ENCODE assay signal across 12 cellular contexts in the genomic region with DNA sequence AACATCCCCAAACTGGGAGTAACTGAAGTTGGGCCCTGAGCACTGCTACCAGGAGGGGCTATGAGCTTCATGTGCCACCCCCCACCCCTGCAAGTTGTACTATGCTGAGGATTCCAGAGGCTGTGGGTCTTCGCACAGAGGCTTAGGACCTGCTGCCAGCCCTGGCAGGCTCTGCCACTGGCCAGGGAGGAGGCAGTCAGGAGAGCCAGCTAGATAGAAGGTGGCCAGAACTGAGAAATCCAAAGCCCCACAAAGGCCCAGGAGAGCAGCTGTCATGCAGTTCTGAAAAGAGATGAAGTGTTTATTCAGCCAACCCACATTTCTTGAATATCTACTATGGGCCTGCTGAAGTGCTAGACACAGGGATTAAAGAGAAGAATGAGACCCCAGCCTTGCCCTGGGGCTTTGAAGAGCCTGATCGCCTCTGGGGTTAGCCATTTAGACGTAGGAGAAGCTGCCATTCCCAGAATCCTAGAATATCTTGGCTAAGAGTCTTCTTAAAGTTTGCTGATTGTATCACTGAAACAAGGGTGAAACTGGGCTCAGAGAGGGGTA. TPM values are rescaled to one million over a fixed set of nuclear protein-coding genes. Genes with fewer than 3 reads are reported as not detected.
A peak's percentile ranks its signal among the peaks of the same experiment; 100 is the strongest.
DNase-seq lines count a peak whose midpoint lies in the region; ATAC-seq, FAIRE-seq and TF ChIP-seq lines count a peak whose summit lies in the region.
"Had no signal": no experiment of that assay in that cellular context is flagged by ENCODE, and none has a peak within 500 bp of the region (broad histone marks: within the 10 kb centered on the region; RNA-seq: fewer than 3 reads in every experiment).

No MANE protein-coding gene starts in this region.

- CTCF ChIA-PET in activated naive CD4-positive, alpha-beta T cell treated with anti-CD3 and anti-CD28 coated beads, Interleukin-2, amount 10 ng/mL, durations not matched to agents 7 days and 5 days (lab: Charles Lee), result interaction anchor here (1.3 to 9.4 kb wide), 6 partner anchors 9 to 256 kb away, joined by 3 to 71 read pairs (median 8); partner anchors contain the start of genes CDC26 and PRPF4
- CTCF ChIA-PET in activated CD8-positive, alpha-beta T cell treated with anti-CD3 and anti-CD28 coated beads for 36 hours (lab: Charles Lee), result interaction anchor here (0.9 to 8.8 kb wide), 11 partner anchors 8 to 257 kb away, joined by 3 to 91 read pairs (median 7); partner anchors contain the start of genes C9orf43, CDC26, POLE3 and PRPF4
- CTCF ChIA-PET in HepG2 (lab: Yijun Ruan, JAX; ENCODE audit: low intra/inter-chr PET ratio, low total read pairs), result no interaction called here

- no peaks in the 10 kb centered on the region for H3K9me3 Mint-ChIP-seq in activated naive CD4-positive, alpha-beta T cell treated with anti-CD3 and anti-CD28 coated beads, Interleukin-2, amount 10 ng/mL, durations not matched to agents 7 days and 5 days
- no peaks in the 10 kb centered on the region for H3K9me3 Mint-ChIP-seq in activated CD8-positive, alpha-beta T cell treated with anti-CD3 and anti-CD28 coated beads for 36 hours
- H3K9me3 Mint-ChIP-seq in stimulated activated naive B cell treated with anti-CD40 and anti-IgM and Interleukin-4, amounts not matched to agents 10 μg/mL and 1 μg/mL and 100 μg/mL, for 72 hours, result no peaks in the 10 kb centered on the region

- H3K27ac ChIP-seq in HepG2 (ENCODE audit: extremely low read length, insufficient read depth, low read length), result peak overlapping the region; percentile 17
- H3K27ac ChIP-seq: thyroid gland had no signal

- no peak overlapping the region for H2AFZ ChIP-seq in HepG2 (ENCODE audit: low read length)

- no peak for TF ChIP-seq CTCF in activated CD8-positive, alpha-beta T cell treated with anti-CD3 and anti-CD28 coated beads for 36 hours (IDR thresholded peaks at IDR 0.05)
- TF ChIP-seq CTCF in HepG2 (CRISPR knock-in tag; IDR thresholded peaks at IDR 0.05), result no peak

- peaks cover 26% of the 10 kb centered on the region for H3K4me1 Mint-ChIP-seq in activated naive CD4-positive, alpha-beta T cell treated with anti-CD3 and anti-CD28 coated beads, Interleukin-2, amount 10 ng/mL, durations not matched to agents 7 days and 5 days
- H3K4me1 Mint-ChIP-seq in activated CD8-positive, alpha-beta T cell treated with anti-CD3 and anti-CD28 coated beads for 36 hours (ENCODE audit: low read depth), result peaks cover 12% of the 10 kb centered on the region
- peaks cover 19 to 38% of the 10 kb centered on the region in 2 donors for H3K4me1 Mint-ChIP-seq in stimulated activated naive B cell treated with anti-CD40 and anti-IgM and Interleukin-4, amounts not matched to agents 10 μg/mL and 1 μg/mL and 100 μg/mL, for 72 hours

- no peaks in the 10 kb centered on the region; a peak in 1 of 5 replicates for H3K27me3 ChIP-seq in HepG2 (ENCODE audit: control insufficient read depth in 1 of 2, insufficient read depth in 2 of 2, low read length in 2 of 2)
- H3K27me3 ChIP-seq: thyroid gland had no signal

- intact Hi-C loops in activated CD8-positive, alpha-beta T cell treated with anti-CD3 and anti-CD28 coated beads for 36 hours (cut with micrococcal nuclease), result no loop called here
- intact Hi-C loops in HepG2 (cut with micrococcal nuclease; ENCODE audit: unreplicated experiment), result loop anchor here (5.0 to 10.0 kb wide), 2 partner anchors 57 to 125 kb away; partner anchors contain the start of genes CDC26, PRPF4 and WDR31

- peak overlapping the region; percentile 88 for H3K4me2 ChIP-seq in HepG2 (ENCODE audit: low read depth, low read length)

- H4K20me1 ChIP-seq in HepG2 (ENCODE audit: insufficient read depth, low read length), result no peaks in the 10 kb centered on the region

- TF ChIP-seq RAD21 in HepG2 (CRISPR knock-in tag; IDR thresholded peaks at IDR 0.05), result no peak

- TF ChIP-seq EP300 in HepG2 (IDR thresholded peaks at IDR 0.05; ENCODE audit: low read depth in 2 of 2, low read length in 2 of 2) (no peak), HepG2 (CRISPR knock-in tag; IDR thresholded peaks at IDR 0.05; ENCODE audit: borderline replicate concordance) (no peak)

- WGBS in HepG2 (ENCODE audit: low lambda C conversion rate), result 87% methylated on average over 3 of the region's 3 CpGs

- H3K27me3 Mint-ChIP-seq in activated naive CD4-positive, alpha-beta T cell treated with anti-CD3 and anti-CD28 coated beads, Interleukin-2, amount 10 ng/mL, durations not matched to agents 7 days and 5 days, result peaks cover 3% of the 10 kb centered on the region
- no peaks in the 10 kb centered on the region for H3K27me3 Mint-ChIP-seq in activated CD8-positive, alpha-beta T cell treated with anti-CD3 and anti-CD28 coated beads for 36 hours
- no peaks in the 10 kb centered on the region for H3K27me3 Mint-ChIP-seq in stimulated activated naive B cell treated with anti-CD40 and anti-IgM and Interleukin-4, amounts not matched to agents 10 μg/mL and 1 μg/mL and 100 μg/mL, for 72 hours

- POLR2A ChIA-PET in activated CD8-positive, alpha-beta T cell treated with anti-CD3 and anti-CD28 coated beads for 36 hours (lab: Charles Lee), result interaction anchor here (1.1 to 4.6 kb wide), 3 partner anchors 10 to 124 kb away, joined by 3 to 45 read pairs (median 4); partner anchors contain the start of genes C9orf43, CDC26, POLE3 and PRPF4
- POLR2A ChIA-PET in HepG2 (lab: Yijun Ruan, JAX), result interaction anchor here (1.3 to 3.1 kb wide), 7 partner anchors 10 to 125 kb away, joined by 3 to 50 read pairs (median 7); partner anchors contain the start of genes C9orf43, CDC26, HDHD3 and POLE3

- no peaks in the 10 kb centered on the region for H3K36me3 ChIP-seq in HepG2 (replicated peaks in 1 of 2; ENCODE audit: control insufficient read depth in 1 of 2, insufficient read depth in 2 of 2, low read length in 2 of 2)
- H3K36me3 ChIP-seq: thyroid gland had no signal

- TF ChIP-seq POLR2A in HepG2 (IDR thresholded peaks at IDR 0.05; ENCODE audit: insufficient read depth in 1 of 2, low read depth in 2 of 2, low read length in 2 of 2), result no peak

- ATAC-seq in activated CD8-positive, alpha-beta T cell treated with anti-CD3 and anti-CD28 coated beads for 36 hours, result no peak
- no peak for ATAC-seq in HepG2
- ATAC-seq in stimulated activated naive B cell treated with anti-CD40 and anti-IgM and Interleukin-4, amounts not matched to agents 10 μg/mL and 1 μg/mL and 100 μg/mL, for 72 hours (replicated peaks), result no peak
- ATAC-seq in HG03469 (IDR thresholded peaks at IDR 0.05; ENCODE audit: unreplicated experiment), result no peak
- ATAC-seq in GM18870 (IDR thresholded peaks at IDR 0.05; ENCODE audit: unreplicated experiment), result no peak

- H3K4me3 Mint-ChIP-seq in activated naive CD4-positive, alpha-beta T cell treated with anti-CD3 and anti-CD28 coated beads, Interleukin-2, amount 10 ng/mL, durations not matched to agents 7 days and 5 days, result peak overlapping the region; percentile 94
- peak overlapping the region; percentile 91 for H3K4me3 Mint-ChIP-seq in activated CD8-positive, alpha-beta T cell treated with anti-CD3 and anti-CD28 coated beads for 36 hours
- H3K4me3 Mint-ChIP-seq in stimulated activated naive B cell treated with anti-CD40 and anti-IgM and Interleukin-4, amounts not matched to agents 10 μg/mL and 1 μg/mL and 100 μg/mL, for 72 hours, result peak overlapping the region; percentile 54 to 89

- no peak for DNase-seq in activated naive CD4-positive, alpha-beta T cell treated with anti-CD3 and anti-CD28 coated beads, Interleukin-2, amount 10 ng/mL, durations not matched to agents 7 days and 5 days
- no peak for DNase-seq in activated naive CD4-positive, alpha-beta T cell treated with Interleukin-2 at 50 U/mL for 16 hours
- no peak for DNase-seq in activated CD8-positive, alpha-beta T cell treated with anti-CD3 and anti-CD28 coated beads for 36 hours
- DNase-seq in HepG2 (ENCODE audit: low spot score) (no peak), middle frontal gyrus (ENCODE audit: extremely low spot score, low spot score) (no peak)
- DNase-seq in stimulated activated naive B cell treated with anti-CD40 and anti-IgM and Interleukin-4, amounts not matched to agents 10 μg/mL and 1 μg/mL and 100 μg/mL, for 72 hours, result no peak
- DNase-seq: anterior cingulate cortex, hippocampal formation, NCI-H1417, thyroid gland had no signal

- peaks cover 5% of the 10 kb centered on the region for H3K36me3 Mint-ChIP-seq in activated naive CD4-positive, alpha-beta T cell treated with anti-CD3 and anti-CD28 coated beads, Interleukin-2, amount 10 ng/mL, durations not matched to agents 7 days and 5 days
- no peaks in the 10 kb centered on the region for H3K36me3 Mint-ChIP-seq in activated CD8-positive, alpha-beta T cell treated with anti-CD3 and anti-CD28 coated beads for 36 hours (ENCODE audit: low read depth)
- H3K36me3 Mint-ChIP-seq in stimulated activated naive B cell treated with anti-CD40 and anti-IgM and Interleukin-4, amounts not matched to agents 10 μg/mL and 1 μg/mL and 100 μg/mL, for 72 hours, result peaks cover 8 to 11% of the 10 kb centered on the region in 2 donors

- no peak overlapping the region for H3K27ac Mint-ChIP-seq in activated naive CD4-positive, alpha-beta T cell treated with anti-CD3 and anti-CD28 coated beads, Interleukin-2, amount 10 ng/mL, durations not matched to agents 7 days and 5 days
- no peak overlapping the region for H3K27ac Mint-ChIP-seq in activated CD8-positive, alpha-beta T cell treated with anti-CD3 and anti-CD28 coated beads for 36 hours
- peak overlapping the region; percentile 59 for H3K27ac Mint-ChIP-seq in stimulated activated naive B cell treated with anti-CD40 and anti-IgM and Interleukin-4, amounts not matched to agents 10 μg/mL and 1 μg/mL and 100 μg/mL, for 72 hours

- in situ Hi-C loops in HepG2 (cut with HindIII; ENCODE audit: extremely low pct_ligation_motif_present, low pct_unique_long_range_greater_than_20kb), result loop anchor here (5.0 kb wide), 1 partner anchor 47 kb away; no protein-coding TSS in a partner anchor

- H3K4me1 ChIP-seq in HepG2 (ENCODE audit: insufficient read depth, low read length), result peaks cover 63% of the 10 kb centered on the region

- H3K9me3 ChIP-seq in HepG2 (ENCODE audit: low read length), result no peaks in the 10 kb centered on the region
- H3K9me3 ChIP-seq: thyroid gland had no signal

- H3K79me2 ChIP-seq in HepG2 (ENCODE audit: insufficient read depth, low read length), result peaks cover 28% of the 10 kb centered on the region

- H3K4me3 ChIP-seq in HepG2 (replicated peaks in 1 of 3; ENCODE audit: insufficient read depth in 1 of 3, low read depth in 2 of 3, low read length in 3 of 3), result peak overlapping the region; percentile 73 to 91 (median 86)

- peak overlapping the region; percentile 82 for H3K9ac ChIP-seq in HepG2 (ENCODE audit: insufficient read depth, low read depth, low read length)

- no peak for FAIRE-seq in HepG2 (lab: Jason Lieb, UNC)

- no TSS peak for BruUV-seq in HepG2 (replicated peaks; lab: Mats Ljungman, UMichigan)

RNA-seq across cellular contexts. Expression of gene ALAD, which starts 1.4 kb away (rescaled TPM):
- 10 to 100 TPM; 16.2 to 16.3 TPM for total RNA-seq in activated CD8-positive, alpha-beta T cell treated with anti-CD3 and anti-CD28 coated beads for 36 hours
- total RNA-seq in HepG2 (2016; rRNA removed; fragmentation: Illumina TruSeq; extraction: Trizol), result 21.8 and 23.0 TPM in 2 replicates
- 5.0 and 5.9 TPM in 2 replicates for total RNA-seq in HepG2 (2016; cell fraction: cytosol; rRNA removed; fragmentation: Illumina TruSeq; extraction: Trizol; ENCODE audit: low read depth)
- total RNA-seq in HepG2 (2016; cell fraction: insoluble cytoplasmic fraction; rRNA removed; fragmentation: Illumina TruSeq; extraction: Trizol), result 21.5 and 22.8 TPM in 2 replicates
- 9.1 and 9.2 TPM in 2 replicates for total RNA-seq in HepG2 (2016; cell fraction: membrane; rRNA removed; fragmentation: Illumina TruSeq; extraction: Trizol)
- total RNA-seq in HepG2 (2016; cell fraction: nucleus; rRNA removed; fragmentation: Illumina TruSeq; extraction: Trizol), result 16.1 and 20.0 TPM in 2 replicates
- 30.1 and 40.5 TPM in 2 replicates for polyA plus RNA-seq in HepG2 (2011; rRNA removed)
- 15.7 and 16.1 TPM in 2 replicates for polyA plus RNA-seq in HepG2 (2011; cell fraction: cytosol; rRNA removed)
- 75.9 and 98.7 TPM in 2 replicates for polyA plus RNA-seq in HepG2 (2011; cell fraction: nucleus; rRNA removed)
- 48.3 and 58.9 TPM in 2 replicates for polyA plus RNA-seq in HepG2 (2012)
- polyA plus RNA-seq in HepG2 (2016; cell fraction: cytosol; fragmentation: Illumina TruSeq; extraction: Trizol; ENCODE audit: low read depth), result 6.7 and 7.3 TPM in 2 replicates
- 21.4 and 28.7 TPM in 2 replicates for polyA plus RNA-seq in HepG2 (2016; cell fraction: insoluble cytoplasmic fraction; fragmentation: Illumina TruSeq; extraction: Trizol; ENCODE audit: low read depth)
- 8.7 and 9.0 TPM in 2 replicates for polyA plus RNA-seq in HepG2 (2016; cell fraction: membrane; fragmentation: Illumina TruSeq; extraction: Trizol; ENCODE audit: low read depth)
- 44.4 and 47.1 TPM in 2 replicates for polyA plus RNA-seq in HepG2 (2016; cell fraction: nucleus; fragmentation: Illumina TruSeq; extraction: Trizol; ENCODE audit: insufficient read depth, low read depth)
- 22.4 and 56.5 TPM in 2 replicates for polyA minus RNA-seq in HepG2 (2011; rRNA and poly(A)+ RNA removed; ENCODE audit: low replicate concordance)
- polyA minus RNA-seq in HepG2 (2011; cell fraction: cytosol; rRNA and poly(A)+ RNA removed), result 9.6 and 11.1 TPM in 2 replicates
- polyA minus RNA-seq in HepG2 (2011; cell fraction: nucleus; rRNA and poly(A)+ RNA removed), result 31.4 and 34.3 TPM in 2 replicates

RNA-seq across cellular contexts. Expression of gene POLE3, which starts 10.8 kb away (rescaled TPM):
- 10 to 100 TPM; 49.0 to 50.9 TPM for total RNA-seq in activated CD8-positive, alpha-beta T cell treated with anti-CD3 and anti-CD28 coated beads for 36 hours
- total RNA-seq in HepG2 (2016; rRNA removed; fragmentation: Illumina TruSeq; extraction: Trizol), result 77.2 and 93.1 TPM in 2 replicates
- 16.4 and 16.7 TPM in 2 replicates for total RNA-seq in HepG2 (2016; cell fraction: cytosol; rRNA removed; fragmentation: Illumina TruSeq; extraction: Trizol; ENCODE audit: low read depth)
- total RNA-seq in HepG2 (2016; cell fraction: insoluble cytoplasmic fraction; rRNA removed; fragmentation: Illumina TruSeq; extraction: Trizol), result 79.2 and 96.3 TPM in 2 replicates
- 47.2 and 48.0 TPM in 2 replicates for total RNA-seq in HepG2 (2016; cell fraction: membrane; rRNA removed; fragmentation: Illumina TruSeq; extraction: Trizol)
- total RNA-seq in HepG2 (2016; cell fraction: nucleus; rRNA removed; fragmentation: Illumina TruSeq; extraction: Trizol), result 34.4 and 38.5 TPM in 2 replicates
- 25.9 and 36.0 TPM in 2 replicates for polyA plus RNA-seq in HepG2 (2011; rRNA removed)
- 23.9 and 28.7 TPM in 2 replicates for polyA plus RNA-seq in HepG2 (2011; cell fraction: cytosol; rRNA removed)
- 30.3 and 34.7 TPM in 2 replicates for polyA plus RNA-seq in HepG2 (2011; cell fraction: nucleus; rRNA removed)
- polyA plus RNA-seq in HepG2 (2012), result 17.9 and 29.2 TPM in 2 replicates
- 15.0 and 17.3 TPM in 2 replicates for polyA plus RNA-seq in HepG2 (2016; cell fraction: cytosol; fragmentation: Illumina TruSeq; extraction: Trizol; ENCODE audit: low read depth)
- polyA plus RNA-seq in HepG2 (2016; cell fraction: insoluble cytoplasmic fraction; fragmentation: Illumina TruSeq; extraction: Trizol; ENCODE audit: low read depth), result 103 and 111 TPM in 2 replicates
- polyA plus RNA-seq in HepG2 (2016; cell fraction: membrane; fragmentation: Illumina TruSeq; extraction: Trizol; ENCODE audit: low read depth), result 40.3 and 43.4 TPM in 2 replicates
- polyA plus RNA-seq in HepG2 (2016; cell fraction: nucleus; fragmentation: Illumina TruSeq; extraction: Trizol; ENCODE audit: insufficient read depth, low read depth), result 75.6 and 79.1 TPM in 2 replicates
- polyA minus RNA-seq in HepG2 (2011; rRNA and poly(A)+ RNA removed; ENCODE audit: low replicate concordance), result 17.7 and 85.1 TPM in 2 replicates
- polyA minus RNA-seq in HepG2 (2011; cell fraction: cytosol; rRNA and poly(A)+ RNA removed), result 7.1 and 10.4 TPM in 2 replicates
- 12.1 and 14.3 TPM in 2 replicates for polyA minus RNA-seq in HepG2 (2011; cell fraction: nucleus; rRNA and poly(A)+ RNA removed)

RNA-seq across cellular contexts. Expression of gene C9orf43, which starts 10.8 kb away (rescaled TPM):
- under 1 TPM; 0.74 to 0.83 TPM for total RNA-seq in activated CD8-positive, alpha-beta T cell treated with anti-CD3 and anti-CD28 coated beads for 36 hours
- 0.18 and 0.31 TPM in 2 replicates for total RNA-seq in HepG2 (2016; rRNA removed; fragmentation: Illumina TruSeq; extraction: Trizol)
- 1.0 and 1.1 TPM in 2 replicates for total RNA-seq in HepG2 (2016; cell fraction: cytosol; rRNA removed; fragmentation: Illumina TruSeq; extraction: Trizol; ENCODE audit: low read depth)
- total RNA-seq in HepG2 (2016; cell fraction: insoluble cytoplasmic fraction; rRNA removed; fragmentation: Illumina TruSeq; extraction: Trizol), result 0.22 and 0.30 TPM in 2 replicates
- total RNA-seq in HepG2 (2016; cell fraction: membrane; rRNA removed; fragmentation: Illumina TruSeq; extraction: Trizol), result 0.86 and 1.2 TPM in 2 replicates
- 0.31 and 0.34 TPM in 2 replicates for total RNA-seq in HepG2 (2016; cell fraction: nucleus; rRNA removed; fragmentation: Illumina TruSeq; extraction: Trizol)
- 0.14 and 0.24 TPM in 2 replicates for polyA plus RNA-seq in HepG2 (2011; rRNA removed)
- polyA plus RNA-seq in HepG2 (2011; cell fraction: cytosol; rRNA removed), result 0.13 and 0.21 TPM in 2 replicates
- 0.13 and 0.16 TPM in 2 replicates for polyA plus RNA-seq in HepG2 (2011; cell fraction: nucleus; rRNA removed)
- 0.16 and 0.21 TPM in 2 replicates for polyA plus RNA-seq in HepG2 (2012)
- 0.17 and 0.55 TPM in 2 replicates for polyA plus RNA-seq in HepG2 (2016; cell fraction: cytosol; fragmentation: Illumina TruSeq; extraction: Trizol; ENCODE audit: low read depth)
- polyA plus RNA-seq in HepG2 (2016; cell fraction: insoluble cytoplasmic fraction; fragmentation: Illumina TruSeq; extraction: Trizol; ENCODE audit: low read depth), result 0.55 and 0.64 TPM in 2 replicates
- 0.66 and 0.74 TPM in 2 replicates for polyA plus RNA-seq in HepG2 (2016; cell fraction: membrane; fragmentation: Illumina TruSeq; extraction: Trizol; ENCODE audit: low read depth)
- polyA plus RNA-seq in HepG2 (2016; cell fraction: nucleus; fragmentation: Illumina TruSeq; extraction: Trizol; ENCODE audit: insufficient read depth, low read depth), result 0.22 and 0.23 TPM in 2 replicates
- 0.46 and 3.7 TPM in 2 replicates for polyA minus RNA-seq in HepG2 (2011; rRNA and poly(A)+ RNA removed; ENCODE audit: low replicate concordance)
- 0.26 and 0.30 TPM in 2 replicates for polyA minus RNA-seq in HepG2 (2011; cell fraction: cytosol; rRNA and poly(A)+ RNA removed)
- polyA minus RNA-seq in HepG2 (2011; cell fraction: nucleus; rRNA and poly(A)+ RNA removed), result 0.77 and 0.99 TPM in 2 replicates

RNA-seq across cellular contexts. Expression of gene HDHD3, which starts 22.9 kb away (rescaled TPM):
- 10 to 100 TPM; 11.6 to 13.3 TPM for total RNA-seq in activated CD8-positive, alpha-beta T cell treated with anti-CD3 and anti-CD28 coated beads for 36 hours
- 23.0 and 23.1 TPM in 2 replicates for total RNA-seq in HepG2 (2016; rRNA removed; fragmentation: Illumina TruSeq; extraction: Trizol)
- total RNA-seq in HepG2 (2016; cell fraction: cytosol; rRNA removed; fragmentation: Illumina TruSeq; extraction: Trizol; ENCODE audit: low read depth), result 9.0 and 12.1 TPM in 2 replicates
- 24.5 and 26.6 TPM in 2 replicates for total RNA-seq in HepG2 (2016; cell fraction: insoluble cytoplasmic fraction; rRNA removed; fragmentation: Illumina TruSeq; extraction: Trizol)
- total RNA-seq in HepG2 (2016; cell fraction: membrane; rRNA removed; fragmentation: Illumina TruSeq; extraction: Trizol), result 14.8 and 21.9 TPM in 2 replicates
- total RNA-seq in HepG2 (2016; cell fraction: nucleus; rRNA removed; fragmentation: Illumina TruSeq; extraction: Trizol), result 20.3 and 23.2 TPM in 2 replicates
- 38.5 and 52.1 TPM in 2 replicates for polyA plus RNA-seq in HepG2 (2011; rRNA removed)
- polyA plus RNA-seq in HepG2 (2011; cell fraction: cytosol; rRNA removed), result 42.5 and 45.1 TPM in 2 replicates
- polyA plus RNA-seq in HepG2 (2011; cell fraction: nucleus; rRNA removed), result 48.3 and 66.3 TPM in 2 replicates
- 22.4 and 28.2 TPM in 2 replicates for polyA plus RNA-seq in HepG2 (2012)
- 3.9 and 7.9 TPM in 2 replicates for polyA plus RNA-seq in HepG2 (2016; cell fraction: cytosol; fragmentation: Illumina TruSeq; extraction: Trizol; ENCODE audit: low read depth)
- polyA plus RNA-seq in HepG2 (2016; cell fraction: insoluble cytoplasmic fraction; fragmentation: Illumina TruSeq; extraction: Trizol; ENCODE audit: low read depth), result 21.1 and 26.6 TPM in 2 replicates
- polyA plus RNA-seq in HepG2 (2016; cell fraction: membrane; fragmentation: Illumina TruSeq; extraction: Trizol; ENCODE audit: low read depth), result 9.6 and 14.6 TPM in 2 replicates
- 59.1 and 62.1 TPM in 2 replicates for polyA plus RNA-seq in HepG2 (2016; cell fraction: nucleus; fragmentation: Illumina TruSeq; extraction: Trizol; ENCODE audit: insufficient read depth, low read depth)
- 23.3 and 44.1 TPM in 2 replicates for polyA minus RNA-seq in HepG2 (2011; rRNA and poly(A)+ RNA removed; ENCODE audit: low replicate concordance)
- 15.5 and 15.6 TPM in 2 replicates for polyA minus RNA-seq in HepG2 (2011; cell fraction: cytosol; rRNA and poly(A)+ RNA removed)
- polyA minus RNA-seq in HepG2 (2011; cell fraction: nucleus; rRNA and poly(A)+ RNA removed), result 18.0 and 26.0 TPM in 2 replicates

RNA-seq across cellular contexts. Expression of gene BSPRY, which starts 50.4 kb away (rescaled TPM):
- total RNA-seq in activated CD8-positive, alpha-beta T cell treated with anti-CD3 and anti-CD28 coated beads for 36 hours, result 1 to 10 TPM; 8.2 to 9.1 TPM
- 0.09 and 0.13 TPM in 2 replicates for total RNA-seq in HepG2 (2016; rRNA removed; fragmentation: Illumina TruSeq; extraction: Trizol)
- 0.09 TPM in 1 of 2 replicates, not detected in the other for total RNA-seq in HepG2 (2016; cell fraction: cytosol; rRNA removed; fragmentation: Illumina TruSeq; extraction: Trizol; ENCODE audit: low read depth)
- total RNA-seq in HepG2 (2016; cell fraction: insoluble cytoplasmic fraction; rRNA removed; fragmentation: Illumina TruSeq; extraction: Trizol), result 0.17 and 0.18 TPM in 2 replicates
- total RNA-seq in HepG2 (2016; cell fraction: membrane; rRNA removed; fragmentation: Illumina TruSeq; extraction: Trizol), result 0.06 and 0.21 TPM in 2 replicates
- total RNA-seq in HepG2 (2016; cell fraction: nucleus; rRNA removed; fragmentation: Illumina TruSeq; extraction: Trizol), result 0.19 and 0.22 TPM in 2 replicates
- 0.26 and 0.37 TPM in 2 replicates for polyA plus RNA-seq in HepG2 (2011; rRNA removed)
- polyA plus RNA-seq in HepG2 (2011; cell fraction: cytosol; rRNA removed), result 0.31 and 0.40 TPM in 2 replicates
- 0.53 and 0.57 TPM in 2 replicates for polyA plus RNA-seq in HepG2 (2011; cell fraction: nucleus; rRNA removed)
- polyA plus RNA-seq in HepG2 (2012), result 0.20 and 0.25 TPM in 2 replicates
- polyA plus RNA-seq in HepG2 (2016; cell fraction: cytosol; fragmentation: Illumina TruSeq; extraction: Trizol; ENCODE audit: low read depth), result 0.07 and 0.14 TPM in 2 replicates
- 0.10 TPM in 1 of 2 replicates, not detected in the other for polyA plus RNA-seq in HepG2 (2016; cell fraction: insoluble cytoplasmic fraction; fragmentation: Illumina TruSeq; extraction: Trizol; ENCODE audit: low read depth)
- polyA plus RNA-seq in HepG2 (2016; cell fraction: membrane; fragmentation: Illumina TruSeq; extraction: Trizol; ENCODE audit: low read depth), result 0.08 and 0.09 TPM in 2 replicates
- polyA plus RNA-seq in HepG2 (2016; cell fraction: nucleus; fragmentation: Illumina TruSeq; extraction: Trizol; ENCODE audit: insufficient read depth, low read depth), result 0.47 TPM in 1 of 2 replicates, not detected in the other
- 0.12 TPM in 1 of 2 replicates, not detected in the other for polyA minus RNA-seq in HepG2 (2011; rRNA and poly(A)+ RNA removed; ENCODE audit: low replicate concordance)
- polyA minus RNA-seq in HepG2 (2011; cell fraction: cytosol; rRNA and poly(A)+ RNA removed), result not detected in 2 replicates
- 0.25 TPM in 1 of 2 replicates, not detected in the other for polyA minus RNA-seq in HepG2 (2011; cell fraction: nucleus; rRNA and poly(A)+ RNA removed)
